ENCODE assay signal across 13 cellular contexts in the genomic region with DNA sequence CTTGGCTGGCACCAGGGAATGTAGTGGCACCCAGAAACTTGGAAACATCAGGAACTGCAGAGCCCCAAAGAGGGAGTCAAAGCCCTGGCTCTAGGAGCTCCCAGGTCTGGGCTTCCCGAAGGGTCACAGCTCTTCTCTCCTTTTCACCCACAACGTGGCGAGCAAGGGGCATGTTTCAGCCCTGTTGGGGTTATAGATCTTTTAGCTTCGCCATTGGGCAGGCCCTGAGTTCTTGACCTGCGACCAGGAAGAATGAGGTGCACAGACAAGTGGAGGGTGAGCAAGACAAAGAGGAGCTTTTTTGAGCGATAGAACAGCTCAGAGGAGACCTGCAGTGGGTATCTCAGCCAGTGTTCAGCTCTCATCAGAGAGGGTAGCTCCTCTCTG. TPM values are rescaled to one million over a fixed set of nuclear protein-coding genes. Genes with fewer than 3 reads are reported as not detected.
DNase-seq lines count a peak whose midpoint lies in the region; ATAC-seq, FAIRE-seq and TF ChIP-seq lines count a peak whose summit lies in the region.
"Had no signal": no experiment of that assay in that cellular context is flagged by ENCODE, and none has a peak within 500 bp of the region (broad histone marks: within the 10 kb centered on the region; RNA-seq: fewer than 3 reads in every experiment).

No MANE protein-coding gene starts in this region.

- no peaks in the 10 kb centered on the region for H3K36me3 ChIP-seq in left ventricle myocardium inferior
- no peaks in the 10 kb centered on the region for H3K36me3 ChIP-seq in keratinocyte (ENCODE audit: control insufficient read depth in 2 of 2, extremely low read depth in 1 of 2, insufficient read depth in 2 of 2, low read length in 2 of 2)

- no peak for FAIRE-seq in keratinocyte (lab: Jason Lieb, UNC)

- H3K4me3 ChIP-seq in left ventricle myocardium inferior (no peak overlapping the region), keratinocyte (ENCODE audit: control insufficient read depth in 2 of 3, extremely low read depth in 1 of 3, insufficient read depth in 2 of 3, low read depth in 1 of 3, low read length in 3 of 3) (no peak overlapping the region)
- H3K4me3 ChIP-seq: testis had no signal

- H4K20me1 ChIP-seq in keratinocyte (ENCODE audit: control insufficient read depth, extremely low read depth, insufficient read depth, low read length), result no peaks in the 10 kb centered on the region

- H3K4me3 Mint-ChIP-seq in activated CD8-positive, alpha-beta T cell treated with anti-CD3 and anti-CD28 coated beads, Interleukin-2, amount 10 ng/mL, durations not matched to agents 7 days and 5 days, result peak overlapping the region; percentile 71
- H3K4me3 Mint-ChIP-seq in type B pancreatic cell, result no peak overlapping the region
- H3K4me3 Mint-ChIP-seq: nephron progenitor cell had no signal

- H3K27me3 ChIP-seq in left ventricle myocardium inferior (ENCODE audit: low read depth) (no peaks in the 10 kb centered on the region), keratinocyte (ENCODE audit: control insufficient read depth, extremely low read depth, insufficient read depth, low read length) (no peaks in the 10 kb centered on the region)
- H3K27me3 ChIP-seq: testis had no signal

- peaks cover 79% of the 10 kb centered on the region for H3K4me1 ChIP-seq in left ventricle myocardium inferior
- peaks cover 23% of the 10 kb centered on the region for H3K4me1 ChIP-seq in keratinocyte (ENCODE audit: control insufficient read depth, extremely low read depth, insufficient read depth, low read length)

- no peak for DNase-seq in left ventricle myocardium inferior
- DNase-seq in Right ventricle myocardium superior, result no peak
- DNase-seq in activated CD8-positive, alpha-beta T cell treated with anti-CD3 and anti-CD28 coated beads, Interleukin-2, amount 10 ng/mL, durations not matched to agents 7 days and 5 days, result no peak
- DNase-seq in keratinocyte (ENCODE audit: low read depth, low spot score), result no peak
- DNase-seq in cerebellum (ENCODE audit: low spot score), result no peak
- DNase-seq in type B pancreatic cell (ENCODE audit: extremely low spot score, unreplicated experiment), result no peak
- DNase-seq in G401 (ENCODE audit: low spot score), result no peak
- DNase-seq: DMS79, NCI-H1092 treated with DMSO at 0.1 percent for 48 hours, NCI-H774, nephron progenitor cell, testis had no signal

- CTCF ChIA-PET in activated CD8-positive, alpha-beta T cell treated with anti-CD3 and anti-CD28 coated beads, Interleukin-2, amount 10 ng/mL, durations not matched to agents 7 days and 5 days (lab: Charles Lee), result interaction anchor here (0.8 to 5.3 kb wide), 17 partner anchors 8 to 154 kb away, joined by 3 to 82 read pairs (median 5); a partner anchor contains a TSS

- H3K4me2 ChIP-seq in keratinocyte (ENCODE audit: control insufficient read depth, extremely low read depth, insufficient read depth, low read depth, low read length), result peak overlapping the region; percentile 54

- peaks cover 24% of the 10 kb centered on the region for H3K36me3 Mint-ChIP-seq in activated CD8-positive, alpha-beta T cell treated with anti-CD3 and anti-CD28 coated beads, Interleukin-2, amount 10 ng/mL, durations not matched to agents 7 days and 5 days (ENCODE audit: low read depth)
- no peaks in the 10 kb centered on the region for H3K36me3 Mint-ChIP-seq in type B pancreatic cell

- H3K27me3 Mint-ChIP-seq in activated CD8-positive, alpha-beta T cell treated with anti-CD3 and anti-CD28 coated beads, Interleukin-2, amount 10 ng/mL, durations not matched to agents 7 days and 5 days (ENCODE audit: low read depth), result no peaks in the 10 kb centered on the region
- no peaks in the 10 kb centered on the region for H3K27me3 Mint-ChIP-seq in type B pancreatic cell

- no peak overlapping the region for H3K9ac ChIP-seq in keratinocyte (ENCODE audit: control insufficient read depth, extremely low read depth, insufficient read depth, low read length)

- H3K27ac Mint-ChIP-seq in activated CD8-positive, alpha-beta T cell treated with anti-CD3 and anti-CD28 coated beads, Interleukin-2, amount 10 ng/mL, durations not matched to agents 7 days and 5 days, result peak overlapping the region; percentile 92
- no peak overlapping the region for H3K27ac Mint-ChIP-seq in type B pancreatic cell
- H3K27ac Mint-ChIP-seq: nephron progenitor cell had no signal

- H2AFZ ChIP-seq in keratinocyte (ENCODE audit: control insufficient read depth, low read length), result no peak overlapping the region

- POLR2A ChIA-PET in activated CD8-positive, alpha-beta T cell treated with anti-CD3 and anti-CD28 coated beads, Interleukin-2, amount 10 ng/mL, durations not matched to agents 7 days and 5 days (lab: Charles Lee), result interaction anchor here (1.0 to 10.5 kb wide), 11 partner anchors 9 to 154 kb away, joined by 3 to 201 read pairs (median 6); a partner anchor contains a TSS

- in situ Hi-C loops in G401 (cut with HindIII; ENCODE audit: low sequenced_read_pairs), result no loop called here

- peaks cover 91% of the 10 kb centered on the region for H3K4me1 Mint-ChIP-seq in activated CD8-positive, alpha-beta T cell treated with anti-CD3 and anti-CD28 coated beads, Interleukin-2, amount 10 ng/mL, durations not matched to agents 7 days and 5 days (ENCODE audit: low read depth)
- peaks cover 7% of the 10 kb centered on the region for H3K4me1 Mint-ChIP-seq in type B pancreatic cell (ENCODE audit: unreplicated experiment)
- H3K4me1 Mint-ChIP-seq: nephron progenitor cell had no signal

- H3K9me3 ChIP-seq in left ventricle myocardium inferior (replicated peaks) (no peaks in the 10 kb centered on the region), keratinocyte (ENCODE audit: control insufficient read depth, low read depth, low read length) (no peaks in the 10 kb centered on the region)
- H3K9me3 ChIP-seq: testis had no signal

- H3K9me1 ChIP-seq in keratinocyte (ENCODE audit: control insufficient read depth, extremely low read depth, insufficient read depth, low read length), result no peaks in the 10 kb centered on the region

- no peaks in the 10 kb centered on the region for H3K79me2 ChIP-seq in keratinocyte (ENCODE audit: control insufficient read depth, insufficient read depth, low read length)

- TF ChIP-seq CTCF in left ventricle myocardium inferior (IDR thresholded peaks at IDR 0.05; ENCODE audit: borderline replicate concordance) (no peak), keratinocyte (optimal IDR thresholded peaks at IDR 0.05 in 1 of 3, IDR thresholded peaks at IDR 0.05 in 1 of 3, conservative IDR thresholded peaks at IDR 0.05 in 1 of 3; ENCODE audit: extremely low read depth in 1 of 3, insufficient read depth in 2 of 3, low read length in 3 of 3) (no peak), type B pancreatic cell (conservative IDR thresholded peaks at IDR 0.05) (no peak)

- dilution Hi-C loops in keratinocyte (cut with MboI; ENCODE audit: extremely low pct_ligation_motif_present, low sequenced_read_pairs), result no loop called here

- H3K9me3 Mint-ChIP-seq in activated CD8-positive, alpha-beta T cell treated with anti-CD3 and anti-CD28 coated beads, Interleukin-2, amount 10 ng/mL, durations not matched to agents 7 days and 5 days (ENCODE audit: insufficient read depth), result no peaks in the 10 kb centered on the region
- H3K9me3 Mint-ChIP-seq in type B pancreatic cell, result no peaks in the 10 kb centered on the region
- H3K9me3 Mint-ChIP-seq: nephron progenitor cell had no signal

- intact Hi-C loops in left ventricle myocardium inferior (cut with micrococcal nuclease) (no loop called here), Right ventricle myocardium superior (cut with DNase I) (no loop called here)

- ATAC-seq in Right ventricle myocardium superior (ENCODE audit: poor library complexity), result no peak
- ATAC-seq in activated CD8-positive, alpha-beta T cell treated with anti-CD3 and anti-CD28 coated beads, Interleukin-2, amount 10 ng/mL, durations not matched to agents 7 days and 5 days, result peak; percentile 1

- H3K27ac ChIP-seq in left ventricle myocardium inferior (replicated peaks) (peak overlapping the region; percentile 84), keratinocyte (ENCODE audit: control insufficient read depth, insufficient read depth, low read length) (no peak overlapping the region), temporal lobe (ENCODE audit: low read depth, low read length) (peak overlapping the region; percentile 7)

RNA-seq across cellular contexts. Expression of a gene that starts 23.6 kb away (rescaled TPM):
- total RNA-seq in left ventricle myocardium inferior, result 6.2 TPM
- 5.9 TPM for total RNA-seq in Right ventricle myocardium superior
- 10 to 100 TPM; 32.9 to 35.0 TPM for total RNA-seq in activated CD8-positive, alpha-beta T cell treated with anti-CD3 and anti-CD28 coated beads, Interleukin-2, amount 10 ng/mL, durations not matched to agents 7 days and 5 days
- polyA plus RNA-seq in keratinocyte, result 8.6 to 18.4 TPM (median 15.7 TPM) in 3 replicates
- 1.8 TPM for polyA plus RNA-seq in keratinocyte (2011; ENCODE audit: low read depth)
- polyA plus RNA-seq in keratinocyte (2011; cell fraction: cytosol; rRNA removed), result 3.9 and 8.3 TPM in 2 replicates
- polyA plus RNA-seq in keratinocyte (2011; cell fraction: nucleus; rRNA removed), result 12.3 and 15.8 TPM in 2 replicates
- polyA plus RNA-seq in keratinocyte (2012; ENCODE audit: low replicate concordance), result 3.3 and 11.5 TPM in 2 replicates
- polyA minus RNA-seq in keratinocyte, result 7.5 to 24.6 TPM (median 11.1 TPM) in 3 replicates
- 9.0 TPM for polyA minus RNA-seq in keratinocyte (2011; cell fraction: cytosol; rRNA and poly(A)+ RNA removed)
- 17.0 and 26.4 TPM in 2 replicates for polyA minus RNA-seq in keratinocyte (2011; cell fraction: nucleus; rRNA and poly(A)+ RNA removed)
- total RNA-seq in temporal lobe, result 7.6 TPM
- total RNA-seq in cerebellum, result 5.5 TPM
- 1.00 and 5.2 TPM in 2 replicates for total RNA-seq in type B pancreatic cell (ENCODE audit: low replicate concordance)
- total RNA-seq in G401 (2014; rRNA removed; shearing (Covaris generic)), result 4.4 and 6.5 TPM in 2 replicates
